Comparison of ENCODE assay signal across 13 cellular contexts in genomic region chr2:20534913-20535801, GRCh38.
"Had no signal": no experiment of that assay in that cellular context is flagged by ENCODE, and none has a peak within 500 bp of the region (broad histone marks: within the 10 kb centered on the region; RNA-seq: fewer than 3 reads in every experiment).

No MANE protein-coding gene starts in this region.

- H3K4me1 ChIP-seq: body of pancreas, upper lobe of right lung had no signal

- H3K36me3 ChIP-seq: upper lobe of right lung had no signal

- H3K27me3 ChIP-seq: body of pancreas, upper lobe of right lung had no signal

- FAIRE-seq: TTC549 had no signal

- ATAC-seq: body of pancreas; stimulated activated naive B cell treated with anti-CD40 and anti-IgM and Interleukin-4, amounts not matched to agents 10 μg/mL and 1 μg/mL and 100 μg/mL, for 72 hours; upper lobe of right lung had no signal

- H3K9me3 ChIP-seq: body of pancreas, upper lobe of right lung had no signal

- H3K4me3 ChIP-seq: body of pancreas, upper lobe of right lung had no signal

- DNase-seq: activated CD4-positive, alpha-beta T cell treated with anti-CD3 and anti-CD28 coated beads, Interleukin-2, amount 50 U/mL, for 1 hour; activated naive CD4-positive, alpha-beta T cell treated with anti-CD3 and anti-CD28 coated beads, Interleukin-2, amount 50 U/mL, for 16 hours; activated T-cell treated with anti-CD3 and anti-CD28 coated beads, Interleukin-2, amount 50 U/mL, for 1 hour; amniotic stem cell; body of pancreas; effector memory CD4-positive, alpha-beta T cell; hippocampal formation; stimulated activated CD4-positive, alpha-beta T cell treated with anti-CD3 and anti-CD28 coated beads, Interleukin-1b, Interleukin-23, amount 100 ng/mL, for 48 hours; stimulated activated naive B cell treated with anti-CD40 and anti-IgM and Interleukin-4, amounts not matched to agents 10 μg/mL and 1 μg/mL and 100 μg/mL, for 72 hours; substantia nigra; T-helper 2 cell; upper lobe of right lung had no signal

- H3K27ac ChIP-seq: body of pancreas, upper lobe of right lung had no signal
